Comparison of ENCODE assay signal across 8 cellular contexts in genomic region chr10:50561816-50562215, GRCh38.
DNase-seq lines count a peak whose midpoint lies in the region; ATAC-seq and TF ChIP-seq lines count a peak whose summit lies in the region.

No MANE protein-coding gene starts in this region.

- WGBS in IMR-90 (ENCODE audit: extremely low coverage in 2 of 2, insufficient read length in 1 of 2), 2 experiments: no CpG with 5 or more reads among the region's 2 CpGs

- H3K9me1 ChIP-seq in IMR-90 (ENCODE audit: insufficient read depth, low read length): peaks cover 13% of the 10 kb centered on the region

- intact Hi-C loops in IMR-90 (cut with micrococcal nuclease): loop anchor here (1.0 kb wide), 1 partner anchor 62 kb away; no protein-coding TSS in a partner anchor

- H2BK5ac ChIP-seq in IMR-90 (ENCODE audit: low read depth, low read length, poor library complexity, severe bottlenecking): peak overlapping the region; percentile 79

- peak; percentile 50 for TF ChIP-seq RAD21 in IMR-90 (IDR thresholded peaks at IDR 0.05; ENCODE audit: low read length)
- TF ChIP-seq RAD21 in neural cell (conservative IDR thresholded peaks at IDR 0.05): peak; percentile 29

- no TSS peak for BruUV-seq in IMR-90 (replicated peaks; lab: Mats Ljungman, UMichigan)

- no peak overlapping the region for H2BK15ac ChIP-seq in IMR-90 (ENCODE audit: low read depth, low read length)

- H3K56ac ChIP-seq in IMR-90 (ENCODE audit: extremely low read depth, insufficient read depth, low read length): peak overlapping the region; percentile 32; the same call in 1 of the 2 replicates

- peak overlapping the region; percentile 34; the same call in 1 of the 2 replicates for H4K91ac ChIP-seq in IMR-90 (ENCODE audit: insufficient read depth, low read depth, low read length)

- TF ChIP-seq CTCF in IMR-90 (conservative IDR thresholded peaks at IDR 0.05; ENCODE audit: low read depth, low read length): peak; percentile 40
- peak; percentile 36 for TF ChIP-seq CTCF in neural cell (IDR thresholded peaks at IDR 0.05; ENCODE audit: poor library complexity, severe bottlenecking)

- dilution Hi-C loops in IMR-90 (cut with HindIII; ENCODE audit: low sequenced_read_pairs, unreplicated experiment): no loop called here

- H2AK9ac ChIP-seq in IMR-90 (replicated peaks; ENCODE audit: low read depth, low read length, poor library complexity): no peak overlapping the region

- no peak overlapping the region for H3K4me3 ChIP-seq in IMR-90 (ENCODE audit: insufficient read depth, low read depth, low read length)
- H3K4me3 ChIP-seq in neural cell (ENCODE audit: low read length): no peak overlapping the region

- H3K9me3 ChIP-seq in IMR-90 (ENCODE audit: control insufficient read depth, insufficient read depth, low read length): no peaks in the 10 kb centered on the region
- H3K9me3 ChIP-seq in neural cell (ENCODE audit: low read length): no peaks in the 10 kb centered on the region

- H2AK5ac ChIP-seq in IMR-90 (ENCODE audit: low read depth, low read length): no peak overlapping the region

- H4K20me1 ChIP-seq in IMR-90 (ENCODE audit: insufficient read depth, low read length): peaks cover 12% of the 10 kb centered on the region; the same call in 1 of the 2 replicates
- H4K20me1 ChIP-seq in neural cell (ENCODE audit: insufficient read depth): no peaks in the 10 kb centered on the region

- no peaks in the 10 kb centered on the region for H3K9me2 ChIP-seq in neural cell (ENCODE audit: insufficient read depth, low read length)

- H3K36me3 ChIP-seq in IMR-90 (ENCODE audit: control insufficient read depth, insufficient read depth, low read length) (no peaks in the 10 kb centered on the region), neural cell (ENCODE audit: insufficient read depth, low read length) (no peaks in the 10 kb centered on the region)

- peak overlapping the region; percentile 57 for H2BK120ac ChIP-seq in IMR-90 (ENCODE audit: low read depth, low read length)

- H3K4me1 ChIP-seq in IMR-90 (ENCODE audit: control insufficient read depth, insufficient read depth, low read length): peaks cover 7% of the 10 kb centered on the region

- no peak overlapping the region for H3K14ac ChIP-seq in IMR-90 (replicated peaks; ENCODE audit: low read depth, low read length)

- H2BK20ac ChIP-seq in IMR-90 (ENCODE audit: low read depth, low read length): peak overlapping the region; percentile 57; the same call in 1 of the 2 replicates

- in situ Hi-C loops in Caki2 (cut with HindIII; ENCODE audit: low pct_unique_long_range_greater_than_20kb, low sequenced_read_pairs) (no loop called here), IMR-90 (cut with MboI; ENCODE audit: low sequenced_read_pairs) (no loop called here)

- H3K79me2 ChIP-seq in neural cell (replicated peaks; ENCODE audit: insufficient read depth, low read length): no peaks in the 10 kb centered on the region

- POLR2A ChIA-PET in IMR-90 (lab: Charles Lee; ENCODE audit: unreplicated experiment): no interaction called here

- no peaks in the 10 kb centered on the region for H3F3A ChIP-seq in neural cell (ENCODE audit: insufficient read depth, low read length, poor library complexity, severe bottlenecking)

- H3K9ac ChIP-seq in IMR-90 (ENCODE audit: low read depth, low read length): no peak overlapping the region
- no peak overlapping the region for H3K9ac ChIP-seq in neural cell (ENCODE audit: low read length)

- H3K23ac ChIP-seq in IMR-90 (ENCODE audit: low read depth, low read length): 0 out of 2 replicates have a peak overlapping the region, but pooled peaks have one; percentile 11

- no peak overlapping the region for H4K8ac ChIP-seq in IMR-90 (ENCODE audit: low read depth in 2 of 2, low read length in 2 of 2)

- TF ChIP-seq EP300 in neural cell (conservative IDR thresholded peaks at IDR 0.05; ENCODE audit: poor library complexity, severe bottlenecking): no peak

- H3K79me1 ChIP-seq in IMR-90 (ENCODE audit: low read depth in 1 of 2, low read length in 2 of 2): peaks cover 26 to 30% of the 10 kb centered on the region in 2 experiments

- H2AFZ ChIP-seq in IMR-90 (replicated peaks; ENCODE audit: low read length, poor library complexity) (no peak overlapping the region), neural cell (ENCODE audit: low read depth, low read length) (no peak overlapping the region)

- no peaks in the 10 kb centered on the region for H3K27me3 ChIP-seq in IMR-90 (ENCODE audit: control insufficient read depth, insufficient read depth, low read length)
- no peaks in the 10 kb centered on the region for H3K27me3 ChIP-seq in neural cell (ENCODE audit: insufficient read depth, low read depth, low read length)

- H3K18ac ChIP-seq in IMR-90 (ENCODE audit: low read depth, low read length): peak overlapping the region; percentile 10; the same call in 1 of the 2 replicates

- H3K27ac ChIP-seq in IMR-90 (ENCODE audit: insufficient read depth, low read length) (peak overlapping the region; percentile 62; the same call in 1 of the 2 replicates), caudate nucleus (ENCODE audit: low read depth, low read length) (peak overlapping the region; percentile 53), neural cell (ENCODE audit: low read length) (no peak overlapping the region)

- H4K5ac ChIP-seq in IMR-90 (ENCODE audit: low read depth, low read length): no peak overlapping the region

- CTCF ChIA-PET in IMR-90 (lab: Yijun Ruan, JAX): interaction anchor here (0.9 to 1.0 kb wide), 3 partner anchors 9 to 92 kb away, joined by 3 to 4 read pairs (median 3); no protein-coding TSS in a partner anchor

- H3K4ac ChIP-seq in IMR-90 (ENCODE audit: low read depth, low read length): peak overlapping the region; percentile 33; the same call in 1 of the 2 replicates

- TF ChIP-seq POLR2A in IMR-90 (IDR thresholded peaks at IDR 0.05; ENCODE audit: low read depth, low read length): no peak

- DNase-seq in Caki2 (ENCODE audit: low read depth) (peak; percentile 17), IMR-90 (no peak), caudate nucleus (lab: John Stamatoyannopoulos, UW) (no peak), mucosa of gallbladder (ENCODE audit: low spot score) (no peak), UCSD-AML1 (lab: John Stamatoyannopoulos, UW; ENCODE audit: unreplicated experiment) (no peak), cerebellar nuclear complex (lab: John Stamatoyannopoulos, UW) (no peak)

- peak overlapping the region; percentile 37 for H3K4me2 ChIP-seq in IMR-90 (ENCODE audit: low read depth, low read length)
- H3K4me2 ChIP-seq in neural cell (ENCODE audit: low read length): no peak overlapping the region

- ATAC-seq in IMR-90 (ENCODE audit: low read depth): peak; percentile 35
- no peak for ATAC-seq in GM19455 (IDR thresholded peaks at IDR 0.05; ENCODE audit: unreplicated experiment)

TF ChIP-seq in IMR-90, 13 proteins besides CTCF, POLR2A, EP300 and RAD21:
- TF ChIP-seq CHD1 (IDR thresholded peaks at IDR 0.05; ENCODE audit: low read depth, low read length) (no peak), SMC3 (IDR thresholded peaks at IDR 0.05; ENCODE audit: low read depth, low read length) (peak; percentile 36; the same call in 1 of the 2 replicates)

TF ChIP-seq in neural cell, 6 proteins besides CTCF, POLR2A, EP300 and RAD21:
- TF ChIP-seq REST (IDR thresholded peaks at IDR 0.05; ENCODE audit: borderline replicate concordance): no peak
- no peak for TF ChIP-seq POLR2AphosphoS5 (IDR thresholded peaks at IDR 0.05)
- no peak for TF ChIP-seq MXI1 (conservative IDR thresholded peaks at IDR 0.05; ENCODE audit: poor library complexity, severe bottlenecking)
- no peak for TF ChIP-seq SMC3 (conservative IDR thresholded peaks at IDR 0.05; ENCODE audit: poor library complexity)
- TF ChIP-seq TAF1 (IDR thresholded peaks at IDR 0.05; ENCODE audit: low read depth): no peak
- no peak for TF ChIP-seq EZH2 (IDR thresholded peaks at IDR 0.05; ENCODE audit: borderline replicate concordance, insufficient read depth, low read length, poor library complexity, severe bottlenecking)
